In the genomic region with DNA sequence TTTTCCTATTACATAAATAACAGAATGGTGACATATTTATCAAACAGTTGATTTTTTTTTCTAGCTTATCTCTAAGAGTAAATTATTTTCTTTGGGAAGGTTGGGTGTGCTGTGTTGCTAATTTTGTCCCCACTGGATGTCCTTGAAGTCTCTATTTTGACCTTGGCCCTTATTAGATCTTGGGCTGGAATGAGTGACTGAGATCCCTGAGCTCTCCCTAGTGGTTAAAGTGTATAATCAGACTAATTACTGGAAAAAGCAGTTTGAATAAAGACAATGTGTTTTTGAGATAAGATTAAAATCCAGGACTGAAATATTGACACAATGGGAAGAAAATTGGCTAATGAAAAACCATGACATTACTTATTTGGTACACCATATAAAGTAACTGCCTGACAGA, we compare ENCODE assay signal across 12 cellular contexts. TPM values are rescaled to one million over a fixed set of nuclear protein-coding genes. Genes with fewer than 3 reads are reported as not detected.
DNase-seq lines count a peak whose midpoint lies in the region; ATAC-seq and TF ChIP-seq lines count a peak whose summit lies in the region.
"Had no signal": no experiment of that assay in that cellular context is flagged by ENCODE, and none has a peak within 500 bp of the region (broad histone marks: within the 10 kb centered on the region; RNA-seq: fewer than 3 reads in every experiment).

No MANE protein-coding gene starts in this region.

- H3K9ac ChIP-seq in DND-41 (ENCODE audit: low read depth, low read length) (no peak overlapping the region), SK-N-SH (no peak overlapping the region)

- no peaks in the 10 kb centered on the region for H3F3A ChIP-seq in SK-N-SH (replicated peaks; ENCODE audit: insufficient read depth)

- CTCF ChIA-PET in SK-N-SH (lab: Yijun Ruan, JAX): interaction anchor here (0.8 to 1.7 kb wide), 3 partner anchors 18 to 46 kb away, joined by 3 to 8 read pairs (median 3); no protein-coding TSS in a partner anchor

- H3K79me2 ChIP-seq in DND-41 (ENCODE audit: insufficient read depth, low read length) (no peaks in the 10 kb centered on the region), SK-N-SH (ENCODE audit: insufficient read depth) (no peaks in the 10 kb centered on the region)

- H3K4me3 ChIP-seq in DND-41 (ENCODE audit: low read depth in 1 of 2, low read length in 2 of 2) (no peak overlapping the region), SK-N-SH (ENCODE audit: low read depth in 2 of 2, low read length in 1 of 2) (no peak overlapping the region)
- H3K4me3 ChIP-seq: thyroid gland had no signal

- ATAC-seq in DND-41 (ENCODE audit: insufficient read depth, low read depth) (no peak), GM19351 (IDR thresholded peaks at IDR 0.05; ENCODE audit: unreplicated experiment) (no peak), esophagus mucosa (no peak), GM19455 (IDR thresholded peaks at IDR 0.05; ENCODE audit: unreplicated experiment) (no peak), HG03565 (IDR thresholded peaks at IDR 0.05; ENCODE audit: unreplicated experiment) (no peak)

- TF ChIP-seq CTCF in DND-41 (IDR thresholded peaks at IDR 0.05; ENCODE audit: borderline replicate concordance, extremely low read depth, low read length, poor library complexity, severe bottlenecking) (peak; percentile 25), SK-N-SH (IDR thresholded peaks at IDR 0.05) (peak; percentile 48)

- H3K9me3 ChIP-seq in DND-41 (ENCODE audit: insufficient read depth, low read length, severe bottlenecking) (no peaks in the 10 kb centered on the region), SK-N-SH (no peaks in the 10 kb centered on the region)
- H3K9me3 ChIP-seq: thyroid gland had no signal

- no peak for TF ChIP-seq EP300 in SK-N-SH (IDR thresholded peaks at IDR 0.05; ENCODE audit: borderline replicate concordance in 1 of 2, low read depth in 1 of 2, low read length in 1 of 2)

- DNase-seq in DND-41 (no peak), HCEC 1CT (peak; percentile 27), SK-N-SH (no peak), globus pallidus (ENCODE audit: low spot score) (peak; percentile 18)
- DNase-seq: anterior cingulate cortex, NCI-H187 treated with DMSO at 0.1 percent for 48 hours, posterior cingulate gyrus, thyroid gland had no signal

- POLR2A ChIA-PET in SK-N-SH (lab: Yijun Ruan, JAX): no interaction called here

- H3K4me2 ChIP-seq in DND-41 (ENCODE audit: insufficient read depth, low read length): no peak overlapping the region
- no peak overlapping the region for H3K4me2 ChIP-seq in SK-N-SH

- H3K27me3 ChIP-seq in DND-41 (ENCODE audit: insufficient read depth, low read length, poor library complexity) (no peaks in the 10 kb centered on the region), SK-N-SH (ENCODE audit: insufficient read depth) (peaks cover 8% of the 10 kb centered on the region; the same call in 1 of the 2 replicates)
- H3K27me3 ChIP-seq: thyroid gland had no signal

- TF ChIP-seq RAD21 in SK-N-SH (IDR thresholded peaks at IDR 0.05; ENCODE audit: low read length): peak; percentile 51

- no peaks in the 10 kb centered on the region for H4K20me1 ChIP-seq in DND-41 (ENCODE audit: insufficient read depth, low read length)
- no peaks in the 10 kb centered on the region for H4K20me1 ChIP-seq in SK-N-SH (ENCODE audit: insufficient read depth)

- no peak overlapping the region for H3K27ac ChIP-seq in DND-41 (ENCODE audit: low read length)
- H3K27ac ChIP-seq in SK-N-SH (ENCODE audit: low read depth in 2 of 2, low read length in 1 of 2): no peak overlapping the region
- H3K27ac ChIP-seq: thyroid gland had no signal

- no peak overlapping the region for H2AFZ ChIP-seq in DND-41 (ENCODE audit: low read depth, low read length)
- no peak overlapping the region for H2AFZ ChIP-seq in SK-N-SH (ENCODE audit: low read depth)

- H3K36me3 ChIP-seq in DND-41 (ENCODE audit: insufficient read depth, low read length) (no peaks in the 10 kb centered on the region), SK-N-SH (replicated peaks in 1 of 2; ENCODE audit: control insufficient read depth in 1 of 2, insufficient read depth in 2 of 2, low read length in 1 of 2) (no peaks in the 10 kb centered on the region)
- H3K36me3 ChIP-seq: thyroid gland had no signal

- no peaks in the 10 kb centered on the region for H3K9me2 ChIP-seq in SK-N-SH

- H3K4me1 ChIP-seq in DND-41 (ENCODE audit: insufficient read depth, low read length) (no peaks in the 10 kb centered on the region), SK-N-SH (ENCODE audit: control insufficient read depth in 1 of 2, insufficient read depth in 2 of 2, low read depth in 1 of 2, low read length in 1 of 2) (no peaks in the 10 kb centered on the region)
- H3K4me1 ChIP-seq: thyroid gland had no signal

TF ChIP-seq in SK-N-SH, 30 proteins besides CTCF, POLR2A, EP300 and RAD21:
- TF ChIP-seq FOSL2 (IDR thresholded peaks at IDR 0.05; ENCODE audit: borderline replicate concordance, low read depth) (no peak), SMC3 (IDR thresholded peaks at IDR 0.05; ENCODE audit: low read depth, low read length) (peak; percentile 27; the same call in 1 of the 2 replicates)

RNA-seq across cellular contexts. Expression of gene AASDHPPT, which starts 56.1 kb away (rescaled TPM):
- 17.3 and 19.1 TPM in 2 replicates for polyA plus RNA-seq in SK-N-SH (2012; rRNA removed)
- polyA plus RNA-seq in SK-N-SH (2012; cell fraction: cytosol; rRNA removed): 23.2 and 29.3 TPM in 2 replicates
- 10.4 and 11.8 TPM in 2 replicates for polyA plus RNA-seq in SK-N-SH (2012; cell fraction: nucleus; rRNA removed)
- total RNA-seq in esophagus mucosa: 23.6 TPM

RNA-seq across cellular contexts. Expression of gene KBTBD3, which starts 56.4 kb away (rescaled TPM):
- 1.9 and 2.0 TPM in 2 replicates for polyA plus RNA-seq in SK-N-SH (2012; rRNA removed)
- 1.8 and 2.2 TPM in 2 replicates for polyA plus RNA-seq in SK-N-SH (2012; cell fraction: cytosol; rRNA removed)
- polyA plus RNA-seq in SK-N-SH (2012; cell fraction: nucleus; rRNA removed): 0.67 and 1.7 TPM in 2 replicates
- 3.1 TPM for total RNA-seq in esophagus mucosa

Comparison
In these comparisons a context has a peak if more than half of its experiments do, and no peak if none do; other contexts are left out.
1. DNase-seq: peak in HCEC 1CT (single experiment) and globus pallidus (single experiment); none in DND-41 (single experiment) and SK-N-SH (single experiment).